Comparison of ENCODE assay signal across 8 cellular contexts in the genomic region with DNA sequence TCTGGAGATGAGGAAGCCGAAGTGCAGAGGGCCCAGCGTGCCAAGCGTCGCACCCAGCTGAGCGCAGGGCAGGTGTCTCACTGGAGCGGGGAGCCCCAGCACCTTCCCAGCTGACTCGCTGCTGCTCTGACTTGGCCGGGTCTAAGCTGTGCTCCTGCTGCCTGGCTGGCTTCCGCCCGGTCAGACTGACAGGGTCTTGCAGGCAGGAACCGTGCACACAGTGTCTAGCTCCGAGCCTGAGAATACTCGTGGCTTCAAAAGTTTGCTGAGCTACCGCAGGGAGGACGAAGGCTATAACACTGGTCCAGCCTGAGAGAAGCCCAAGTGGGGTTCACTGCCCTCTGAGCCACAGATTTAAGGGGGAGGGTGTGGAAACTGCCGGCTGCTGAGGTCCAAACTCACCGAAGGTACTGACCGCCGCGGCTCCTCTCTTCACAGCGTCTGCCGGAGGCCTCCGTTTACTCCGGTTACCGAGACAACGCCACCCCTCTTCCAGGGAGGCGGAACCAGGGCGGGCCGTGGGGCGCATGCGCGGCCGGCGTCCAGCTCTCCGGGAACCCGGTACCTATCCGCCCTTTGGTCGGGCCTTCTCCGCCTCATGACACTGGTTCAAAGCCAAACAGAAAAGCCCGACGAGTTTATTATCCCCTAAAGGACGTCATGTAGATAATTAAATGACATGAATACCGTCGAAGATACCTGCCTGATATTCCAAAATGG. TPM values are rescaled to one million over a fixed set of nuclear protein-coding genes. Genes with fewer than 3 reads are reported as not detected.
DNase-seq lines count a peak whose midpoint lies in the region; ATAC-seq and TF ChIP-seq lines count a peak whose summit lies in the region.

CFAP44 (minus strand) TSS at position 443 of the 720 bp plus-strand sequence. CDS start 7,829 bp downstream, outside the sequence.

- H3K14ac ChIP-seq in H9 (ENCODE audit: insufficient read depth, low read length): peak within 1 kb of the TSS; percentile 66; the same call in 1 of the 2 replicates

- H3K4ac ChIP-seq in H9 (ENCODE audit: low read depth, low read length): no peak within 1 kb of the TSS

- H3K9ac ChIP-seq in H9 (ENCODE audit: extremely low read depth, insufficient read length, low read length): no peak within 1 kb of the TSS

- ATAC-seq in HG02759 (IDR thresholded peaks at IDR 0.05; ENCODE audit: unreplicated experiment): no peak

- peaks cover 4% of the 10 kb centered on the region for H3K23me2 ChIP-seq in H9 (ENCODE audit: insufficient read length, low read depth, low read length, poor library complexity, severe bottlenecking)

- no peak within 1 kb of the TSS for H2BK15ac ChIP-seq in H9 (ENCODE audit: low read depth, low read length)

- H3K4me2 ChIP-seq in H9 (ENCODE audit: insufficient read depth, insufficient read length, low read length): peak within 1 kb of the TSS; percentile 20

- no CpG with 5 or more reads among the region's 44 CpGs for WGBS in H9 (ENCODE audit: extremely low coverage, insufficient read length, low lambda C conversion rate)

- no peak within 1 kb of the TSS for H2AK5ac ChIP-seq in H9 (ENCODE audit: insufficient read length, low read length)

- H3K27me3 Mint-ChIP-seq in H9 (ENCODE audit: low read depth) (no peaks in the 10 kb centered on the region), mesothelial cell of epicardium (ENCODE audit: low read depth) (no peaks in the 10 kb centered on the region)

- no peak within 1 kb of the TSS for H2BK5ac ChIP-seq in H9 (ENCODE audit: insufficient read length, low read length)

- H3K23ac ChIP-seq in H9 (ENCODE audit: insufficient read length, low read depth, low read length): no peak within 1 kb of the TSS

- H3K79me2 ChIP-seq in H9 (ENCODE audit: insufficient read depth, low read length): no peaks in the 10 kb centered on the region

- H3K9me3 ChIP-seq in H9 (ENCODE audit: control insufficient read depth, low read depth, low read length): no peaks in the 10 kb centered on the region

- no peak within 1 kb of the TSS for H3K27ac ChIP-seq in H9 (ENCODE audit: insufficient read length, low read depth, low read length)

- H3K79me1 ChIP-seq in H9 (ENCODE audit: insufficient read depth, low read depth, low read length, poor library complexity, severe bottlenecking): no peaks in the 10 kb centered on the region

- H3K4me3 Mint-ChIP-seq in H9 (peak within 1 kb of the TSS; percentile 52 to 59), mesothelial cell of epicardium (peak within 1 kb of the TSS; percentile 67)

- no peak within 1 kb of the TSS for H4K5ac ChIP-seq in H9 (ENCODE audit: insufficient read length, low read depth, low read length)

- peak within 1 kb of the TSS in 1 of 3 experiments; percentile 81; a peak in 1 of 7 replicates for H3K27ac Mint-ChIP-seq in H9
- peak within 1 kb of the TSS; percentile 43 for H3K27ac Mint-ChIP-seq in mesothelial cell of epicardium

- no peaks in the 10 kb centered on the region for H3K27me3 ChIP-seq in H9 (ENCODE audit: insufficient read depth, low read length)

- H2BK20ac ChIP-seq in H9 (ENCODE audit: low read depth, low read length, poor library complexity, severe bottlenecking): peak within 1 kb of the TSS; percentile 26

- no peak within 1 kb of the TSS for H4K8ac ChIP-seq in H9 (replicated peaks; ENCODE audit: insufficient read length, low read depth, low read length)

- TF ChIP-seq POLR2A in erythroblast (IDR thresholded peaks at IDR 0.05; ENCODE audit: low read length): no peak

- H2AFZ ChIP-seq in H9 (ENCODE audit: low read length): peak within 1 kb of the TSS; percentile 90

- H3K36me3 Mint-ChIP-seq in H9 (ENCODE audit: insufficient read depth in 1 of 3, low read depth in 3 of 3) (no peaks in the 10 kb centered on the region; a peak in 1 of 7 replicates), mesothelial cell of epicardium (peaks cover 4% of the 10 kb centered on the region)

- H2BK12ac ChIP-seq in H9 (ENCODE audit: insufficient read length, low read depth, low read length): no peak within 1 kb of the TSS

- H4K20me1 ChIP-seq in H9 (ENCODE audit: control insufficient read depth, insufficient read depth, insufficient read length): no peaks in the 10 kb centered on the region

- TF ChIP-seq CTCF in H9 (conservative IDR thresholded peaks at IDR 0.05) (no peak), mesothelial cell of epicardium (IDR thresholded peaks at IDR 0.05; ENCODE audit: unreplicated experiment) (no peak)

- no peak within 1 kb of the TSS for H3T11ph ChIP-seq in H9 (ENCODE audit: low read length)

- H3K18ac ChIP-seq in H9 (ENCODE audit: insufficient read length, low read depth, low read length): peak within 1 kb of the TSS; percentile 67

- no peaks in the 10 kb centered on the region for H3K4me1 ChIP-seq in H9 (ENCODE audit: insufficient read depth, low read length)

- no peak within 1 kb of the TSS for H2BK120ac ChIP-seq in H9 (ENCODE audit: low read depth, low read length, poor library complexity, severe bottlenecking)

- no peak within 1 kb of the TSS for H4K91ac ChIP-seq in H9 (ENCODE audit: insufficient read length, low read depth, low read length)

- no peak within 1 kb of the TSS for H3K56ac ChIP-seq in H9 (ENCODE audit: insufficient read length, low read depth, low read length)

- peaks cover 2 to 4% of the 10 kb centered on the region in 2 experiments; a peak in 3 of 4 replicates for H3K4me1 Mint-ChIP-seq in H9
- peaks cover 9% of the 10 kb centered on the region for H3K4me1 Mint-ChIP-seq in mesothelial cell of epicardium

- DNase-seq in H9: peak; percentile 91
- DNase-seq in activated T-cell treated with anti-CD3 and anti-CD28 coated beads for 24 hours (ENCODE audit: low read depth): peak; percentile 9
- peak; percentile 61 to 74 for DNase-seq in erythroblast (lab: John Stamatoyannopoulos, UW)
- peak; percentile 79 to 88 for DNase-seq in mesothelial cell of epicardium (ENCODE audit: low spot score in 2 of 2, unreplicated experiment in 2 of 2)
- DNase-seq in stimulated activated CD8-positive, alpha-beta memory T cell treated with anti-CD3 and anti-CD28 coated beads, Interleukin-12 subunit alpha, Interleukin-12 subunit beta, amount 100 ng/mL, for 4 hours (ENCODE audit: low read depth): peak; percentile 40
- DNase-seq in GM19240 (ENCODE audit: insufficient read length, low spot score): no peak
- no peak for DNase-seq in NCI-H748 treated with DMSO at 0.1 percent for 48 hours (lab: John Stamatoyannopoulos, UW)

- no peaks in the 10 kb centered on the region for H3K9me3 Mint-ChIP-seq in H9
- H3K9me3 Mint-ChIP-seq in mesothelial cell of epicardium: no peaks in the 10 kb centered on the region

RNA-seq across cellular contexts. Expression of gene CFAP44, which starts in this region (rescaled TPM):
- total RNA-seq in H9 (2021) (2.0 and 3.7 TPM in 2 replicates), mesothelial cell of epicardium (11.5 to 13.4 TPM (median 11.5 TPM) in 3 replicates)

Comparison
In these comparisons a context has a peak if more than half of its experiments do, and no peak if none do; other contexts are left out.
1. DNase-seq: peak in H9 (single experiment), activated T-cell treated with anti-CD3 and anti-CD28 coated beads for 24 hours (single experiment), erythroblast (2 of 2), mesothelial cell of epicardium (2 of 2) and stimulated activated CD8-positive, alpha-beta memory T cell treated with anti-CD3 and anti-CD28 coated beads, Interleukin-12 subunit alpha, Interleukin-12 subunit beta, amount 100 ng/mL, for 4 hours (single experiment); none in GM19240 (single experiment) and NCI-H748 treated with DMSO at 0.1 percent for 48 hours (single experiment).